Comparison of ENCODE assay signal across 27 cellular contexts in the genomic region with DNA sequence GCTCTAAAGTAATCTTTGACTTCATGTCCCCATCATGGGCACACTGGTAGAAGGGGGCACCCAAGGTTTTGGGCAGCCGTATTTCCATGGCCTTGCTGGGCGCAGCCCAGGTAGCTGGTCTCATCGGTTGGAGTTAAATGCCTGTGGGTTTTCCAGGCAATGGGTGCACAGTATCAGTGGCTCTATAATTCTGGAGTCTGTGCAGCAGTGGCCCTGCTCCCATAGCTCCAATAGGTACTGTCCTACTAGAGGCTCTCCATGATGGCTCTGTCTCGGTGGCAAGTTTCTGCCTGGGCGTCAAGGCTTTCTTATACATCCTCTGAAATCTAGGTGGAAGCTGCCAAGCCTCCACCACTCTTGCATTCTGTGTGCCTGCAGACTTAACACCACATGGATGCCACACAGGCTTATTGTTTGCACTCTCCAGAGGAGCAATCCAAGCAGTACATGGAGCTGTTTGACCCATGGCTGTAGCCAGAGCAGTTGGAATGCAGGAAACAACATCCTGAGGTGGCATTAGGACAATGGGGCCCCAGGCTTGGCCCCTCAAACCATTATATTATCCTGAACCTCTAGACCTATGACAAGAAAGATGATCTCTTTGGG.
"Had no signal": no experiment of that assay in that cellular context is flagged by ENCODE, and none has a peak within 500 bp of the region (broad histone marks: within the 10 kb centered on the region; RNA-seq: fewer than 3 reads in every experiment).

No MANE protein-coding gene starts in this region.

- H3K4me3 ChIP-seq: cardiac muscle cell, K562, SJSA1 had no signal

- H3K9me3 ChIP-seq: SJSA1 had no signal

- H3K27ac ChIP-seq: cardiac muscle cell, RWPE1, SJSA1 had no signal

- H3K36me3 ChIP-seq: cardiac muscle cell, SJSA1 had no signal

- DNase-seq: activated CD4-positive, alpha-beta memory T cell treated with anti-CD3 and anti-CD28 coated beads for 36 hours; activated CD4-positive, alpha-beta T cell treated with anti-CD3 and anti-CD28 coated beads, Interleukin-2, amount 10 ng/mL, durations not matched to agents 24 days and 14 days; activated CD4-positive, CD25-positive, alpha-beta regulatory T cell treated with anti-CD3 and anti-CD28 coated beads, Interleukin-2, amount 50 U/mL, for 72 hours; activated CD8-positive, alpha-beta memory T cell treated with anti-CD3 and anti-CD28 coated beads for 24 hours; activated naive CD8-positive, alpha-beta T cell treated with anti-CD3 and anti-CD28 coated beads, Interleukin-2, amount 50 U/mL, for 24 hours; activated T-cell treated with anti-CD3 and anti-CD28 coated beads, Interleukin-2, amount 50 U/mL, for 48 hours; amniotic stem cell; Karpas-422; MM.1S; NCI-H1048; NCI-H146; NCI-H1930; NCI-H2171; NCI-H2227 treated with DMSO at 0.1 percent for 48 hours; NCI-H446 treated with DMSO at 0.1 percent for 48 hours; NCI-H524 treated with DMSO at 0.1 percent for 48 hours; NCI-H774; OCI-M1; SHP77; T-helper 17 cell; T-helper 9 cell had no signal

- H3K27me3 ChIP-seq: cardiac muscle cell, SJSA1 had no signal

- H3K4me1 ChIP-seq: SJSA1 had no signal

- ATAC-seq: activated naive CD8-positive, alpha-beta T cell treated with anti-CD3 and anti-CD28 coated beads, Interleukin-2, amount 50 U/mL, for 24 hours; K562; Panc1; T-helper 17 cell; WTC11 had no signal
